Comparison of ENCODE assay signal across 28 cellular contexts in the genomic region with DNA sequence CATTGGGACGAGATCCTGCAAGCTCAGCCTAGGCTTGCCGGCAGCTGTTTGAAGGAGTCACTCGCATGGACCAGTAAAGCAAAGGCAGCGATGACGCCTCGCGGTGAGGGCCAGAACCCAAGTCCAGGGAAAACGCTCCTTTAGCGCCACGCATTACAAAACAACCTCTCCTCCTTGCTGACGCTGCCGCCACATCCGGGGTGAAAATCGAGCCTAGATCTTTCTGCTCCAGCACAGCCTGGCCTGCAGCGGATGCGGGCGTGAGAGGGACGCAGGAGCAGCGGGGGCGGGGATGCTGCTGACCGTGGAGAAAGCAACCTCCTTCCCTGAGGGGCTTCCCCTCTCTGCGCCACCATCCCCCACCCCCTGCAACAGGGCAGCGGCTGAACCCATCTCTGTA. TPM values are rescaled to one million over a fixed set of nuclear protein-coding genes. Genes with fewer than 3 reads are reported as not detected.
"Had no signal": no experiment of that assay in that cellular context is flagged by ENCODE, and none has a peak within 500 bp of the region (broad histone marks: within the 10 kb centered on the region; RNA-seq: fewer than 3 reads in every experiment).

No MANE protein-coding gene starts in this region.

- DNase-seq: activated B cell treated with CpG ODN at 0.5 μM for 24 hours; activated CD4-positive, alpha-beta memory T cell treated with anti-CD3 and anti-CD28 coated beads, Interleukin-2, amount 10 ng/mL, durations not matched to agents 7 days and 5 days; activated CD4-positive, alpha-beta T cell treated with anti-CD3 and anti-CD28 coated beads for 1 hour; activated CD4-positive, alpha-beta T cell treated with anti-CD3 and anti-CD28 coated beads, Interleukin-2, amount 50 U/mL, for 1 hour; activated gamma-delta T cell; activated naive CD4-positive, alpha-beta T cell treated with anti-CD3 and anti-CD28 coated beads for 36 hours; activated T-cell treated with anti-CD3 and anti-CD28 coated beads for 4 hours; activated T-cell treated with anti-CD3 and anti-CD28 coated beads, Interleukin-2, amount 50 U/mL, for 48 hours; Karpas-422; MM.1S; NCI-H1105 treated with DMSO at 0.1 percent for 48 hours; NCI-H1436 treated with DMSO at 0.1 percent for 48 hours; NCI-H187; NCI-H2081; NCI-H510A treated with DMSO at 0.1 percent for 48 hours; NCI-H69; NK-92 treated with Interleukin-12 subunit alpha and Interleukin-12 subunit beta, amount 100 ng/mL, for 24 hours; Peyer's patch; SHP77; T-helper 17 cell; T-helper 9 cell had no signal

- FAIRE-seq: astrocyte had no signal

- H3K4me1 Mint-ChIP-seq: brain; central memory CD8-positive, alpha-beta T cell had no signal

- ATAC-seq: activated T-helper 17 cell treated with anti-CD3 and anti-CD28 coated beads, Interleukin-2, amount 50 U/mL, for 72 hours; T-helper 17 cell had no signal

- H3K9me3 Mint-ChIP-seq: activated naive CD4-positive, alpha-beta T cell treated with anti-CD3 and anti-CD28 coated beads for 36 hours; activated T-helper 17 cell treated with anti-CD3 and anti-CD28 coated beads, Interleukin-2, amount 50 U/mL, for 72 hours had no signal

- H3K4me1 ChIP-seq: Peyer's patch, SJSA1 had no signal

- H3K4me3 Mint-ChIP-seq: activated B cell treated with CpG ODN at 0.5 μM for 24 hours; activated CD4-positive, alpha-beta memory T cell treated with anti-CD3 and anti-CD28 coated beads, Interleukin-2, amount 10 ng/mL, durations not matched to agents 7 days and 5 days; activated naive CD4-positive, alpha-beta T cell treated with anti-CD3 and anti-CD28 coated beads for 36 hours; activated naive CD8-positive, alpha-beta T cell; activated T-helper 17 cell treated with anti-CD3 and anti-CD28 coated beads, Interleukin-2, amount 50 U/mL, for 72 hours; brain; central memory CD8-positive, alpha-beta T cell; T-helper 17 cell had no signal

- H3K27me3 Mint-ChIP-seq: activated B cell treated with CpG ODN at 0.5 μM for 24 hours; activated T-helper 17 cell treated with anti-CD3 and anti-CD28 coated beads, Interleukin-2, amount 50 U/mL, for 72 hours had no signal

- H3K9me3 ChIP-seq: Peyer's patch, SJSA1 had no signal

- H3K36me3 Mint-ChIP-seq: activated naive CD8-positive, alpha-beta T cell; brain had no signal

- H3K27me3 ChIP-seq: Peyer's patch, SJSA1 had no signal

- H3K27ac ChIP-seq: Peyer's patch, SJSA1 had no signal

- H3K27ac Mint-ChIP-seq: activated B cell treated with CpG ODN at 0.5 μM for 24 hours; activated CD4-positive, alpha-beta memory T cell treated with anti-CD3 and anti-CD28 coated beads, Interleukin-2, amount 10 ng/mL, durations not matched to agents 7 days and 5 days; activated naive CD4-positive, alpha-beta T cell treated with anti-CD3 and anti-CD28 coated beads for 36 hours; activated naive CD8-positive, alpha-beta T cell; activated T-helper 17 cell treated with anti-CD3 and anti-CD28 coated beads, Interleukin-2, amount 50 U/mL, for 72 hours; brain; T-helper 17 cell had no signal

- H3K36me3 ChIP-seq: Peyer's patch, SJSA1 had no signal

- H3K4me3 ChIP-seq: Peyer's patch, SJSA1 had no signal

RNA-seq across cellular contexts. Expression of gene CASR, which starts 46.7 kb away (rescaled TPM):
- total RNA-seq: activated CD8-positive, alpha-beta memory T cell treated with anti-CD3 and anti-CD28 coated beads for 36 hours; activated naive CD4-positive, alpha-beta T cell treated with anti-CD3 and anti-CD28 coated beads for 36 hours; astrocyte; SJSA1 had no signal
